In genomic region chr14:23609411-23610089, GRCh38 we compare ENCODE assay signal across 3 cellular contexts. TPM values are rescaled to one million over a fixed set of nuclear protein-coding genes. Genes with fewer than 3 reads are reported as not detected.
"Had no signal": no experiment of that assay in that cellular context is flagged by ENCODE, and none has a peak within 500 bp of the region (broad histone marks: within the 10 kb centered on the region; RNA-seq: fewer than 3 reads in every experiment).

No MANE protein-coding gene starts in this region.

RNA-seq across cellular contexts. Expression of gene DHRS2, which starts 26.6 kb away (rescaled TPM):
- total RNA-seq: mesenteric fat pad, right cardiac atrium had no signal

RNA-seq across cellular contexts. Expression of gene JPH4, which starts 31.0 kb away (rescaled TPM):
- total RNA-seq: progenitor cell of endocrine pancreas had no signal
